10 cellular contexts compared by ENCODE assay signal in the genomic region with DNA sequence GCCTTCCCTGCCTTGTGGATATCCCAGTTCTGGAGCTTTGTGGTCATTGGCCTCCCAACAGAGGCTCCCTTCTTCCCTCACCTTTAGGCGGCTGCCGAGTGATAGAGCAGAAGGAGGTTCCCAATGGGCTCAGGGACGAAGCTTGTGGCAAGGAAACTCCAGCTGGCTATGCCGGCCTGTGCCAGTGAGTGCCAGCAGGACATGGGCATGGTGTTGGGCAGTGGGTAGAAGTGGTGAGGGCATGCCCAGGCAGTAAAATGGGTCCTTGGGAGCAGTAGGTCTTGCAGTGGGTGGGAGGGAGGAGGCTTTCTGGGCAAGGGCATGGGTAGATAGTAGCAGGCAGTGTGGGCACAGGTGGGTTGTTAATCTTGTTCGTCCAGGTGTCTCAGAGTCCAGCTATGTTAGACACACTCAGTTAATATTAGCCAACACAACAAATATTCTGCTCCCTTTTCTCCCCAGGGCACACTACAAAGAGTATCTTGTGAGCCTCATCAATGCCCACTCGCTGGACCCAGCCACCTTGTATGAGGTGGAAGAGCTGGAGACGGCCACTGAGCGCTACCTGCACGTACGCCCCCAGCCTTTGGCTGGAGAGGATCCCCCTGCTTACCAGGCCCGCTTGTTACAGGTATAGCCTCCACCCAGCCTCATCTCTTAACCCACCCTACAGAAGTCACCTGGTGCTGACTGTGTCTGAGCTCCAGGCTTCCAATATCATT. TPM values are rescaled to one million over a fixed set of nuclear protein-coding genes. Genes with fewer than 3 reads are reported as not detected.
DNase-seq lines count a peak whose midpoint lies in the region; ATAC-seq and TF ChIP-seq lines count a peak whose summit lies in the region.
"Had no signal": no experiment of that assay in that cellular context is flagged by ENCODE, and none has a peak within 500 bp of the region (broad histone marks: within the 10 kb centered on the region; RNA-seq: fewer than 3 reads in every experiment).

No MANE protein-coding gene starts in this region.

- CTCF ChIA-PET in Calu3 (lab: Charles Lee) = interaction anchor here (0.6 to 2.4 kb wide), 6 partner anchors 13 to 83 kb away, joined by 3 to 14 read pairs (median 4); a partner anchor contains a TSS

- no TSS peak for BruUV-seq in Calu3 (replicated peaks; lab: Mats Ljungman, UMichigan)

- H3K4me3 Mint-ChIP-seq in Calu3 (ENCODE audit: low read depth, unreplicated experiment) (peak overlapping the region; percentile 76), T-helper 17 cell (peak overlapping the region; percentile 36)

- no peak for TF ChIP-seq POLR2A in gastroesophageal sphincter (IDR thresholded peaks at IDR 0.05)

- H3K27ac Mint-ChIP-seq in Calu3 (ENCODE audit: unreplicated experiment) (peak overlapping the region; percentile 86), T-helper 17 cell (peak overlapping the region; percentile 98)

- H3K27ac ChIP-seq in gastroesophageal sphincter (peak overlapping the region in 3 of 4 donors; percentile 91 to 92 (median 91)), smooth muscle cell (ENCODE audit: low read depth) (peak overlapping the region; percentile 32)

- ATAC-seq in T-helper 17 cell (no peak), gastroesophageal sphincter (no peak), GM21825 (IDR thresholded peaks at IDR 0.05; ENCODE audit: unreplicated experiment) (no peak)

- H3K79me2 ChIP-seq in smooth muscle cell (ENCODE audit: low read depth) = peaks cover 14% of the 10 kb centered on the region

- no peak overlapping the region for H2AFZ ChIP-seq in smooth muscle cell (ENCODE audit: low read depth)

- H3K4me3 ChIP-seq in gastroesophageal sphincter (no peak overlapping the region), smooth muscle cell (no peak overlapping the region)

- H3K27me3 ChIP-seq in gastroesophageal sphincter (no peaks in the 10 kb centered on the region), smooth muscle cell (ENCODE audit: low read depth) (no peaks in the 10 kb centered on the region)

- H3K9me3 Mint-ChIP-seq in Calu3 (ENCODE audit: low read depth, unreplicated experiment) = no peaks in the 10 kb centered on the region

- H3K9me3 ChIP-seq in T-helper 17 cell (ENCODE audit: control insufficient read depth, low read length, poor library complexity, severe bottlenecking) = no peaks in the 10 kb centered on the region
- H3K9me3 ChIP-seq in gastroesophageal sphincter = no peaks in the 10 kb centered on the region
- no peaks in the 10 kb centered on the region for H3K9me3 ChIP-seq in smooth muscle cell (replicated peaks; ENCODE audit: low read depth)

- H3K36me3 ChIP-seq in gastroesophageal sphincter (peaks cover 0 to 76% of the 10 kb centered on the region in 2 donors), smooth muscle cell (ENCODE audit: low read depth) (no peaks in the 10 kb centered on the region)

- H3F3A ChIP-seq in smooth muscle cell (ENCODE audit: low read depth) = peaks cover 14% of the 10 kb centered on the region

- DNase-seq in Calu3 (no peak), T-helper 17 cell (no peak), smooth muscle cell (lab: John Stamatoyannopoulos, UW; ENCODE audit: unreplicated experiment) (no peak), NCI-H1092 treated with DMSO at 0.1 percent for 48 hours (lab: John Stamatoyannopoulos, UW) (no peak), DMS114 treated with DMSO at 0.1 percent for 48 hours (lab: John Stamatoyannopoulos, UW; ENCODE audit: unreplicated experiment) (no peak)
- no peak for DNase-seq in stimulated activated naive CD4-positive, alpha-beta T cell (lab: John Stamatoyannopoulos, UW)
- DNase-seq: stimulated activated CD4-positive, alpha-beta T cell treated with anti-CD3 and anti-CD28 coated beads, Interleukin-1b, Interleukin-23, amount 100 ng/mL, for 48 hours; T1000 had no signal

- intact Hi-C loops in Calu3 (cut with micrococcal nuclease; ENCODE audit: unreplicated experiment) = loop anchor here (2.0 kb wide), 2 partner anchors 13 to 45 kb away; a partner anchor contains a TSS

- H3K27me3 Mint-ChIP-seq in Calu3 (ENCODE audit: unreplicated experiment) (no peaks in the 10 kb centered on the region), T-helper 17 cell (no peaks in the 10 kb centered on the region)

- WGBS in gastroesophageal sphincter (ENCODE audit: low coverage in 1 of 2), 2 donors = 60 to 80% methylated on average over 2 of the region's 11 CpGs
- 96% methylated on average over 11 of the region's 11 CpGs for WGBS in smooth muscle cell (ENCODE audit: low lambda C conversion rate)

- peaks cover 66% of the 10 kb centered on the region for H3K36me3 Mint-ChIP-seq in Calu3 (ENCODE audit: insufficient read depth, unreplicated experiment)
- H3K36me3 Mint-ChIP-seq in T-helper 17 cell (ENCODE audit: low read depth) = peaks cover 12% of the 10 kb centered on the region

- TF ChIP-seq CTCF in Calu3 (IDR thresholded peaks at IDR 0.05; ENCODE audit: unreplicated experiment) (no peak), gastroesophageal sphincter (IDR thresholded peaks at IDR 0.05) (no peak), smooth muscle cell (IDR thresholded peaks at IDR 0.05; ENCODE audit: borderline replicate concordance, insufficient read depth, poor library complexity, severe bottlenecking) (no peak)

- H3K4me1 ChIP-seq in gastroesophageal sphincter (peaks cover 0 to 45% (median 24%) of the 10 kb centered on the region in 3 donors), smooth muscle cell (ENCODE audit: low read depth) (peaks cover 7% of the 10 kb centered on the region)

- H3K4me2 ChIP-seq in smooth muscle cell = no peak overlapping the region

- H3K4me1 Mint-ChIP-seq in Calu3 (ENCODE audit: low read depth, unreplicated experiment) (peaks cover 15% of the 10 kb centered on the region), T-helper 17 cell (peaks cover 34% of the 10 kb centered on the region)

- H3K9ac ChIP-seq in smooth muscle cell (ENCODE audit: low read depth) = no peak overlapping the region

- TF ChIP-seq EP300 in gastroesophageal sphincter (IDR thresholded peaks at IDR 0.05) = no peak

- H4K20me1 ChIP-seq in smooth muscle cell (ENCODE audit: low read depth) = no peaks in the 10 kb centered on the region

RNA-seq across cellular contexts. Expression of a gene that starts 1.1 kb away (rescaled TPM):
- total RNA-seq in Calu3 (2022) = 124 and 184 TPM in 2 replicates
- 100 to 1,000 TPM; 172 to 230 TPM for total RNA-seq in T-helper 17 cell
- 10 to 100 TPM; 61.3 to 80.1 (median 68.1) TPM for total RNA-seq in gastroesophageal sphincter
- 38.2 and 42.7 TPM in 2 replicates for total RNA-seq in smooth muscle cell
- polyA plus RNA-seq in smooth muscle cell = 42.0 and 58.3 TPM in 2 replicates

RNA-seq across cellular contexts. Expression of a gene that starts 11.9 kb away (rescaled TPM):
- 37.5 and 42.7 TPM in 2 replicates for total RNA-seq in Calu3 (2022)
- total RNA-seq in T-helper 17 cell = 10 to 100 TPM; 66.3 to 94.8 TPM
- 1 to 10 TPM; 1.6 to 8.2 (median 6.8) TPM for total RNA-seq in gastroesophageal sphincter
- total RNA-seq in smooth muscle cell = 5.7 and 9.3 TPM in 2 replicates
- polyA plus RNA-seq in smooth muscle cell = 16.8 and 26.7 TPM in 2 replicates

RNA-seq across cellular contexts. Expression of a gene that starts 12.6 kb away (rescaled TPM):
- total RNA-seq in Calu3 (2022) (95.9 and 103 TPM in 2 replicates), T-helper 17 cell (10 to 100 TPM; 85.8 to 98.3 TPM), gastroesophageal sphincter (10 to 100 TPM; 19.0 to 38.9 (median 32.0) TPM), smooth muscle cell (39.3 and 74.8 TPM in 2 replicates)
- 23.3 and 25.4 TPM in 2 replicates for polyA plus RNA-seq in smooth muscle cell

RNA-seq across cellular contexts. Expression of a gene that starts 13.5 kb away (rescaled TPM):
- total RNA-seq in Calu3 (2022) (288 and 359 TPM in 2 replicates), T-helper 17 cell (100 to 1,000 TPM; 134 to 141 TPM), gastroesophageal sphincter (10 to 100 TPM; 41.4 to 52.3 (median 42.0) TPM), smooth muscle cell (40.7 and 53.2 TPM in 2 replicates)
- 164 and 166 TPM in 2 replicates for polyA plus RNA-seq in smooth muscle cell

RNA-seq across cellular contexts. Expression of a gene that starts 18.5 kb away (rescaled TPM):
- total RNA-seq in Calu3 (2022) = 38.0 and 39.2 TPM in 2 replicates
- total RNA-seq in T-helper 17 cell = 1 to 10 TPM; 8.3 to 9.7 TPM
- 10 to 100 TPM in 2 of 4 donors, 1 to 10 TPM in 2; 6.4 to 15.4 (median 10.4) TPM for total RNA-seq in gastroesophageal sphincter
- total RNA-seq in smooth muscle cell = 6.3 and 13.0 TPM in 2 replicates
- polyA plus RNA-seq in smooth muscle cell = 11.9 and 16.9 TPM in 2 replicates
